In genomic region chr9:101705135-101705661, GRCh38 we compare ENCODE assay signal across 8 cellular contexts. TPM values are rescaled to one million over a fixed set of nuclear protein-coding genes. Genes with fewer than 3 reads are reported as not detected.
DNase-seq lines count a peak whose midpoint lies in the region; ATAC-seq and TF ChIP-seq lines count a peak whose summit lies in the region.

No MANE protein-coding gene starts in this region.

- H3K27me3 ChIP-seq in endodermal cell (ENCODE audit: control insufficient read depth, insufficient read depth, low read length, poor library complexity, severe bottlenecking) (no peaks in the 10 kb centered on the region), neural progenitor cell (peaks cover 30% of the 10 kb centered on the region)

- ATAC-seq in GM18907 (IDR thresholded peaks at IDR 0.05; ENCODE audit: unreplicated experiment) (peak; percentile 97), HG03442 (IDR thresholded peaks at IDR 0.05; ENCODE audit: unreplicated experiment) (peak; percentile 88)

- DNase-seq in AG10803 (ENCODE audit: low read depth) (peak; percentile 11), UCSD-AML1 (lab: John Stamatoyannopoulos, UW; ENCODE audit: unreplicated experiment) (peak; percentile 13), endodermal cell (peak; percentile 88), neural progenitor cell (ENCODE audit: low spot score) (peak; percentile 67), dermis blood vessel endothelial cell (no peak), cerebellar nuclear complex (lab: John Stamatoyannopoulos, UW) (no peak)

- TF ChIP-seq CTCF in AG10803 (conservative IDR thresholded peaks at IDR 0.05; ENCODE audit: low read length): peak; percentile 29
- TF ChIP-seq CTCF in endodermal cell (conservative IDR thresholded peaks at IDR 0.05): peak; percentile 70
- TF ChIP-seq CTCF in neural progenitor cell (IDR thresholded peaks at IDR 0.05): peak; percentile 49

- H3K27ac ChIP-seq in endodermal cell (ENCODE audit: low read depth, low read length) (no peak overlapping the region), neural progenitor cell (no peak overlapping the region)

- H4K20me1 ChIP-seq in neural progenitor cell (ENCODE audit: low read depth): no peaks in the 10 kb centered on the region

- WGBS in endodermal cell (ENCODE audit: insufficient coverage in 1 of 2, insufficient read length in 1 of 2), 2 experiments: 44 to 62% methylated on average over 16 to 19 of the region's 21 CpGs

- H3K36me3 Mint-ChIP-seq in endodermal cell (ENCODE audit: low read depth): no peaks in the 10 kb centered on the region
- no peaks in the 10 kb centered on the region for H3K36me3 Mint-ChIP-seq in neural progenitor cell

- peaks cover 7% of the 10 kb centered on the region for H3K9me3 ChIP-seq in endodermal cell (ENCODE audit: control insufficient read depth, low read length)
- H3K9me3 ChIP-seq in neural progenitor cell (ENCODE audit: low read depth): no peaks in the 10 kb centered on the region

- no peaks in the 10 kb centered on the region for H3K36me3 ChIP-seq in endodermal cell (ENCODE audit: control insufficient read depth, insufficient read depth, low read length)
- H3K36me3 ChIP-seq in neural progenitor cell: no peaks in the 10 kb centered on the region

- H3K4me1 Mint-ChIP-seq in endodermal cell (peaks cover 7% of the 10 kb centered on the region), neural progenitor cell (peaks cover 13% of the 10 kb centered on the region)

- H3K4me3 ChIP-seq in AG10803 (ENCODE audit: low read length): peak overlapping the region; percentile 18; the same call in 1 of the 2 replicates
- no peak overlapping the region for H3K4me3 ChIP-seq in endodermal cell (ENCODE audit: low read length)
- H3K4me3 ChIP-seq in neural progenitor cell: peak overlapping the region; percentile 38

- peaks cover 10% of the 10 kb centered on the region for H3K27me3 Mint-ChIP-seq in endodermal cell (ENCODE audit: insufficient read depth)
- no peaks in the 10 kb centered on the region for H3K27me3 Mint-ChIP-seq in neural progenitor cell (ENCODE audit: insufficient read depth, low read depth)

- H3K9ac ChIP-seq in endodermal cell (ENCODE audit: extremely low read depth, low read length, poor library complexity, severe bottlenecking): no peak overlapping the region
- H3K9ac ChIP-seq in neural progenitor cell: no peak overlapping the region

- no peaks in the 10 kb centered on the region for H3K4me1 ChIP-seq in endodermal cell (ENCODE audit: control insufficient read depth, insufficient read depth, low read length)
- no peaks in the 10 kb centered on the region for H3K4me1 ChIP-seq in neural progenitor cell

- peak overlapping the region; percentile 75 for H3K4me2 ChIP-seq in neural progenitor cell

- H2AFZ ChIP-seq in neural progenitor cell (replicated peaks): peak overlapping the region; percentile 91

- no peaks in the 10 kb centered on the region for H3K9me3 Mint-ChIP-seq in endodermal cell
- no peaks in the 10 kb centered on the region for H3K9me3 Mint-ChIP-seq in neural progenitor cell

- H3F3A ChIP-seq in neural progenitor cell (ENCODE audit: low read depth): no peaks in the 10 kb centered on the region

- H3K79me2 ChIP-seq in neural progenitor cell (ENCODE audit: low read depth): no peaks in the 10 kb centered on the region

- H3K27ac Mint-ChIP-seq in endodermal cell: no peak overlapping the region
- H3K27ac Mint-ChIP-seq in neural progenitor cell: no peak overlapping the region

- H3K4me3 Mint-ChIP-seq in endodermal cell (peak overlapping the region; percentile 49), neural progenitor cell (peak overlapping the region; percentile 66)

RNA-seq across cellular contexts. Expression of gene GRIN3A, which starts 33.2 kb away (rescaled TPM):
- total RNA-seq in endodermal cell (not detected), neural progenitor cell (ENCODE audit: low replicate concordance) (not detected in 2 replicates), dermis blood vessel endothelial cell (not detected in 2 replicates)
- polyA plus RNA-seq in endodermal cell (2013, experiment 1 of 2): 0.14 TPM
- polyA plus RNA-seq in endodermal cell (2013, experiment 2 of 2): 0.21 TPM

Comparison
In these comparisons a context has a peak if more than half of its experiments do, and no peak if none do; other contexts are left out.
1. DNase-seq: peak in AG10803 (single experiment), UCSD-AML1 (single experiment), endodermal cell (single experiment) and neural progenitor cell (single experiment); none in dermis blood vessel endothelial cell (single experiment) and cerebellar nuclear complex (0 of 2).
2. Peak in every context shown above with its lines, with median percentiles within 50 percentile points of each other: CTCF ChIP-seq.